In genomic region chr1:150115121-150115520, GRCh38 we compare ENCODE assay signal across 30 cellular contexts.
"Had no signal": no experiment of that assay in that cellular context is flagged by ENCODE, and none has a peak within 500 bp of the region (broad histone marks: within the 10 kb centered on the region; RNA-seq: fewer than 3 reads in every experiment).

No MANE protein-coding gene starts in this region.

- H3K9me3 ChIP-seq: esophagus muscularis mucosa, gastrocnemius medialis had no signal

- H3K4me3 Mint-ChIP-seq: activated B cell treated with CpG ODN at 0.5 μM for 24 hours; activated CD8-positive, alpha-beta T cell treated with anti-CD3 and anti-CD28 coated beads for 36 hours; activated naive CD8-positive, alpha-beta T cell; central memory CD8-positive, alpha-beta T cell; dendritic cell treated with granulocyte-macrophage colony-stimulating factor and Interleukin-4, amounts not matched to agents 40 ng/mL and 50 ng/mL, for 4 days; endodermal cell had no signal

- H3K27ac ChIP-seq: brain microvascular endothelial cell, coronary artery, dorsolateral prefrontal cortex, esophagus muscularis mucosa, foreskin keratinocyte, gastrocnemius medialis, heart left ventricle, VCaP had no signal

- H3K4me1 ChIP-seq: foreskin keratinocyte, gastrocnemius medialis had no signal

- H3K27ac Mint-ChIP-seq: activated B cell treated with CpG ODN at 0.5 μM for 24 hours; activated CD8-positive, alpha-beta T cell treated with anti-CD3 and anti-CD28 coated beads for 36 hours; activated naive CD8-positive, alpha-beta T cell; dendritic cell treated with granulocyte-macrophage colony-stimulating factor and Interleukin-4, amounts not matched to agents 40 ng/mL and 50 ng/mL, for 4 days; endodermal cell had no signal

- H3K27me3 Mint-ChIP-seq: activated B cell treated with CpG ODN at 0.5 μM for 24 hours; activated CD8-positive, alpha-beta T cell treated with anti-CD3 and anti-CD28 coated beads for 36 hours; activated naive CD8-positive, alpha-beta T cell; central memory CD8-positive, alpha-beta T cell; dendritic cell treated with granulocyte-macrophage colony-stimulating factor and Interleukin-4, amounts not matched to agents 40 ng/mL and 50 ng/mL, for 4 days had no signal

- DNase-seq: activated B cell treated with CpG ODN at 0.5 μM for 24 hours; activated CD4-positive, alpha-beta T cell treated with anti-CD3 and anti-CD28 coated beads for 48 hours; activated CD4-positive, alpha-beta T cell treated with anti-CD3 and anti-CD28 coated beads, Interleukin-2, amount 50 U/mL, for 1 hour; activated CD4-positive, alpha-beta T cell treated with anti-CD3 and anti-CD28 coated beads, Interleukin-2, amount 50 U/mL, for 48 hours; activated CD8-positive, alpha-beta memory T cell treated with anti-CD3 and anti-CD28 coated beads for 24 hours; activated CD8-positive, alpha-beta T cell treated with anti-CD3 and anti-CD28 coated beads for 36 hours; activated effector memory CD4-positive, alpha-beta T cell treated with Interleukin-2 at 50 U/mL for 16 hours; activated gamma-delta T cell treated with Interleukin-2 at 50 U/mL for 16 hours; activated naive CD4-positive, alpha-beta T cell treated with anti-CD3 and anti-CD28 coated beads, Interleukin-2, amount 50 U/mL, for 16 hours; activated naive CD4-positive, alpha-beta T cell treated with Interleukin-2 at 50 U/mL for 16 hours; activated T-cell treated with anti-CD3 and anti-CD28 coated beads, Interleukin-2, amount 50 U/mL, for 48 hours; anterior cingulate cortex; brain microvascular endothelial cell; dorsolateral prefrontal cortex; effector memory CD4-positive, alpha-beta T cell; endodermal cell; erythroblast; foreskin keratinocyte; gastrocnemius medialis; glutamatergic neuron; heart left ventricle; hypothalamus; T-helper 2 cell had no signal

- H3K36me3 ChIP-seq: brain microvascular endothelial cell had no signal

- H3K4me3 ChIP-seq: coronary artery, dorsolateral prefrontal cortex, esophagus muscularis mucosa, gastrocnemius medialis, heart left ventricle had no signal

- ATAC-seq: activated CD4-positive, CD25-positive, alpha-beta regulatory T cell treated with anti-CD3 and anti-CD28 coated beads, Interleukin-2, amount 50 U/mL, for 24 hours; activated CD8-positive, alpha-beta T cell treated with anti-CD3 and anti-CD28 coated beads for 36 hours; foreskin keratinocyte; gastrocnemius medialis; heart left ventricle had no signal

- H3K27me3 ChIP-seq: brain microvascular endothelial cell, dorsolateral prefrontal cortex, esophagus muscularis mucosa, foreskin keratinocyte, gastrocnemius medialis, heart left ventricle had no signal

- H3K4me1 Mint-ChIP-seq: endodermal cell had no signal
